In genomic region chr7:100611983-100612729, GRCh38 we compare ENCODE assay signal across 8 cellular contexts. TPM values are rescaled to one million over a fixed set of nuclear protein-coding genes. Genes with fewer than 3 reads are reported as not detected.
DNase-seq lines count a peak whose midpoint lies in the region; ATAC-seq and TF ChIP-seq lines count a peak whose summit lies in the region.

Gene MOSPD3 (plus strand): TSS chr7:100612540. CDS start chr7:100612792, 252 bp downstream.

- H3K4me1 ChIP-seq in spleen = peaks cover 7 to 26% (median 22%) of the 10 kb centered on the region in 6 donors

- peaks cover 0 to 21% (median 4%) of the 10 kb centered on the region in 6 donors for H3K36me3 ChIP-seq in spleen

- peak within 1 kb of the TSS; percentile 60 to 83 (median 66) for H3K4me3 ChIP-seq in spleen

- peak within 1 kb of the TSS; percentile 98 for H3K4me3 Mint-ChIP-seq in central memory CD8-positive, alpha-beta T cell

- H3K27ac Mint-ChIP-seq in central memory CD8-positive, alpha-beta T cell (ENCODE audit: low read depth) = peak within 1 kb of the TSS; percentile 99

- WGBS in spleen, 5 donors = 0 to 1% (median 0%) methylated on average over 48 to 61 of the region's 61 CpGs

- H3K9me3 Mint-ChIP-seq in central memory CD8-positive, alpha-beta T cell = no peaks in the 10 kb centered on the region

- peak; percentile 90 for ATAC-seq in GM19025 (IDR thresholded peaks at IDR 0.05; ENCODE audit: low read depth, unreplicated experiment)
- peak; percentile 88 for ATAC-seq in HG03342 (IDR thresholded peaks at IDR 0.05; ENCODE audit: unreplicated experiment)
- ATAC-seq in central memory CD8-positive, alpha-beta T cell (replicated peaks; ENCODE audit: extremely low read depth, poor library complexity, severe bottlenecking) = peak; percentile 93

- TF ChIP-seq CTCF in AG09319 (IDR thresholded peaks at IDR 0.05; ENCODE audit: low read depth, low read length) (no peak), spleen (IDR thresholded peaks at IDR 0.05 in 8 of 11, conservative IDR thresholded peaks at IDR 0.05 in 3 of 11) (peak in 2 of 11 experiments; percentile 17 to 22)

- no peaks in the 10 kb centered on the region for H3K27me3 ChIP-seq in spleen (replicated peaks in 1 of 7)

- H3K9me3 ChIP-seq in spleen = no peaks in the 10 kb centered on the region

- peak; percentile 97 for DNase-seq in AG09319 (ENCODE audit: extremely low read depth, low read depth)
- DNase-seq in NCI-H446 (lab: John Stamatoyannopoulos, UW) = peak; percentile 93 to 98
- DNase-seq in activated CD4-positive, CD25-positive, alpha-beta regulatory T cell treated with anti-CD3 and anti-CD28 coated beads, Interleukin-2, amount 50 U/mL, for 16 hours (ENCODE audit: low read depth, low spot score) = peak; percentile 94
- peak; percentile 97 to 98 for DNase-seq in central memory CD8-positive, alpha-beta T cell (ENCODE audit: low spot score in 2 of 2)
- peak; percentile 100 for DNase-seq in inferior parietal cortex (ENCODE audit: extremely low spot score)
- DNase-seq in spleen = peak; percentile 100

- H3K4me1 Mint-ChIP-seq in central memory CD8-positive, alpha-beta T cell = peaks cover 17% of the 10 kb centered on the region

- H3K27me3 Mint-ChIP-seq in central memory CD8-positive, alpha-beta T cell = no peaks in the 10 kb centered on the region

- TF ChIP-seq POLR2A in spleen (IDR thresholded peaks at IDR 0.05) = peak in 2 of 3 donors; percentile 56 to 77

- H3K27ac ChIP-seq in spleen = peak within 1 kb of the TSS; percentile 93 to 98 (median 95)

- peaks cover 17% of the 10 kb centered on the region for H3K36me3 Mint-ChIP-seq in central memory CD8-positive, alpha-beta T cell (ENCODE audit: insufficient read depth)

- intact Hi-C loops in spleen (cut with DNase I; ENCODE audit: low total_unique reads) = loop anchor here (10.0 kb wide), 1 partner anchor 63 kb away; the partner anchor contains the start of gene GNB2

RNA-seq across cellular contexts. Expression of gene MOSPD3, which starts in this region (rescaled TPM):
- 10 to 100 TPM; 13.4 to 20.4 (median 16.0) TPM for total RNA-seq in spleen
- polyA plus RNA-seq in spleen = 10 to 100 TPM; 11.2 to 16.8 (median 13.9) TPM

Comparison
In these comparisons a context has a peak if more than half of its experiments do, and no peak if none do; other contexts are left out.
1. Peak in every context shown above with its lines: DNase-seq, ATAC-seq, H3K4me3 ChIP-seq and H3K27ac ChIP-seq.